In genomic region chr2:3317871-3318270, GRCh38 we compare ENCODE assay signal across 18 cellular contexts. TPM values are rescaled to one million over a fixed set of nuclear protein-coding genes. Genes with fewer than 3 reads are reported as not detected.
DNase-seq lines count a peak whose midpoint lies in the region; ATAC-seq, FAIRE-seq and TF ChIP-seq lines count a peak whose summit lies in the region.
"Had no signal": no experiment of that assay in that cellular context is flagged by ENCODE, and none has a peak within 500 bp of the region (broad histone marks: within the 10 kb centered on the region; RNA-seq: fewer than 3 reads in every experiment).

No MANE protein-coding gene starts in this region.

- H3K4me2 ChIP-seq in HepG2 (ENCODE audit: low read depth, low read length) (no peak overlapping the region), osteoblast (ENCODE audit: insufficient read depth, low read length) (no peak overlapping the region)
- H3K4me2 ChIP-seq: BLaER1 had no signal

- H3K36me3 ChIP-seq in HepG2 (replicated peaks in 1 of 2; ENCODE audit: control insufficient read depth in 1 of 2, insufficient read depth in 2 of 2, low read length in 2 of 2) (peaks cover 9 to 36% of the 10 kb centered on the region in 2 experiments), osteoblast (ENCODE audit: insufficient read depth, low read length) (no peaks in the 10 kb centered on the region), spleen (peaks cover 0 to 45% (median 0%) of the 10 kb centered on the region in 6 donors)

- intact Hi-C loops in HepG2 (cut with micrococcal nuclease; ENCODE audit: unreplicated experiment) (no loop called here), spleen (cut with DNase I; ENCODE audit: low total_unique reads) (no loop called here)

- POLR2A ChIA-PET in HepG2 (lab: Yijun Ruan, JAX): no interaction called here

- no peak for TF ChIP-seq RAD21 in HepG2 (CRISPR knock-in tag; IDR thresholded peaks at IDR 0.05)

- no peak overlapping the region for H3K4me3 Mint-ChIP-seq in endothelial cell (ENCODE audit: unreplicated experiment)
- H3K4me3 Mint-ChIP-seq: CD8-positive, alpha-beta memory T cell had no signal

- TF ChIP-seq POLR2A in HepG2 (IDR thresholded peaks at IDR 0.05; ENCODE audit: insufficient read depth in 1 of 2, low read depth in 2 of 2, low read length in 2 of 2) (no peak), spleen (IDR thresholded peaks at IDR 0.05) (no peak)

- in situ Hi-C loops in HepG2 (cut with HindIII; ENCODE audit: extremely low pct_ligation_motif_present, low pct_unique_long_range_greater_than_20kb): no loop called here

- CTCF ChIA-PET in HepG2 (lab: Yijun Ruan, JAX; ENCODE audit: low intra/inter-chr PET ratio, low total read pairs): no interaction called here

- H2AFZ ChIP-seq in HepG2 (ENCODE audit: low read length): no peak overlapping the region
- no peak overlapping the region for H2AFZ ChIP-seq in osteoblast (ENCODE audit: low read length)

- H3K4me3 ChIP-seq in HepG2 (replicated peaks in 1 of 3; ENCODE audit: insufficient read depth in 1 of 3, low read depth in 2 of 3, low read length in 3 of 3) (no peak overlapping the region), osteoblast (ENCODE audit: insufficient read depth, low read length) (no peak overlapping the region), spleen (no peak overlapping the region)
- H3K4me3 ChIP-seq: BLaER1 had no signal

- H3K4me1 Mint-ChIP-seq in endothelial cell (ENCODE audit: unreplicated experiment): peaks cover 7% of the 10 kb centered on the region

- no peak overlapping the region for H3K9ac ChIP-seq in HepG2 (ENCODE audit: insufficient read depth, low read depth, low read length)
- H3K9ac ChIP-seq: BLaER1 had no signal

- no peak for DNase-seq in HTR-8/SVneo (ENCODE audit: insufficient read length, low spot score)
- no peak for DNase-seq in HepG2 (ENCODE audit: low spot score)
- peak; percentile 46 for DNase-seq in osteoblast (ENCODE audit: insufficient read length, low spot score, missing footprints)
- DNase-seq in spleen: peak; percentile 40
- no peak for DNase-seq in endothelial cell (ENCODE audit: low spot score)
- DNase-seq in activated CD4-positive, alpha-beta T cell treated with anti-CD3 and anti-CD28 coated beads for 48 hours: no peak
- no peak for DNase-seq in RCC 7860 (ENCODE audit: low spot score)
- DNase-seq: 8988T; AML-193; Caco-2; CD8-positive, alpha-beta memory T cell; DND-41; GDM1; IMR-90 had no signal

- BruUV-seq in HepG2 (replicated peaks; lab: Mats Ljungman, UMichigan): no TSS peak

- peaks cover 4% of the 10 kb centered on the region for H3K27me3 Mint-ChIP-seq in endothelial cell (ENCODE audit: unreplicated experiment)
- H3K27me3 Mint-ChIP-seq: CD8-positive, alpha-beta memory T cell had no signal

- FAIRE-seq in HTR-8/SVneo (lab: Jason Lieb, UNC): peak; percentile 57
- FAIRE-seq in HepG2 (lab: Jason Lieb, UNC): no peak
- FAIRE-seq in RCC 7860 (lab: Jason Lieb, UNC): no peak
- FAIRE-seq: GM12892, GM19239 had no signal

- no peak overlapping the region for H3K27ac ChIP-seq in HepG2 (ENCODE audit: extremely low read length, insufficient read depth, low read length)
- H3K27ac ChIP-seq in osteoblast (ENCODE audit: low read depth, low read length): no peak overlapping the region
- no peak overlapping the region for H3K27ac ChIP-seq in spleen
- H3K27ac ChIP-seq: BLaER1, HL-60 had no signal

- WGBS in HepG2 (ENCODE audit: low lambda C conversion rate): 92% methylated on average over 6 of the region's 17 CpGs
- WGBS in spleen, 5 donors: 82 to 94% (median 85%) methylated on average over 16 to 17 of the region's 17 CpGs

- H3K9me3 Mint-ChIP-seq in endothelial cell (ENCODE audit: unreplicated experiment): no peaks in the 10 kb centered on the region
- H3K9me3 Mint-ChIP-seq: CD8-positive, alpha-beta memory T cell had no signal

- H3K4me1 ChIP-seq in HepG2 (ENCODE audit: insufficient read depth, low read length) (no peaks in the 10 kb centered on the region), osteoblast (ENCODE audit: insufficient read depth, low read length) (no peaks in the 10 kb centered on the region), spleen (peaks cover 0 to 18% (median 8%) of the 10 kb centered on the region in 6 donors)
- H3K4me1 ChIP-seq: BLaER1, Caco-2 had no signal

- peaks cover 16% of the 10 kb centered on the region for H3K79me2 ChIP-seq in HepG2 (ENCODE audit: insufficient read depth, low read length)
- peaks cover 4% of the 10 kb centered on the region for H3K79me2 ChIP-seq in osteoblast (ENCODE audit: insufficient read depth, low read length)

- no peak overlapping the region for H3K27ac Mint-ChIP-seq in endothelial cell (ENCODE audit: unreplicated experiment)

- H4K20me1 ChIP-seq in HepG2 (ENCODE audit: insufficient read depth, low read length): peaks cover 16% of the 10 kb centered on the region
- peaks cover 18% of the 10 kb centered on the region for H4K20me1 ChIP-seq in osteoblast (ENCODE audit: insufficient read depth, low read length)

- H3K36me3 Mint-ChIP-seq in endothelial cell (ENCODE audit: low read depth, unreplicated experiment): peaks cover 21% of the 10 kb centered on the region

- no peaks in the 10 kb centered on the region for H3K27me3 ChIP-seq in HepG2 (ENCODE audit: control insufficient read depth in 1 of 2, insufficient read depth in 2 of 2, low read length in 2 of 2)
- H3K27me3 ChIP-seq in osteoblast (ENCODE audit: insufficient read depth, low read length): no peaks in the 10 kb centered on the region
- H3K27me3 ChIP-seq in spleen (replicated peaks in 1 of 7): no peaks in the 10 kb centered on the region
- H3K27me3 ChIP-seq: BLaER1 had no signal

- no peak for TF ChIP-seq EP300 in HepG2 (IDR thresholded peaks at IDR 0.05; ENCODE audit: low read depth in 2 of 2, low read length in 2 of 2)
- no peak for TF ChIP-seq EP300 in HepG2 (CRISPR knock-in tag; IDR thresholded peaks at IDR 0.05; ENCODE audit: borderline replicate concordance)

- TF ChIP-seq CTCF in HepG2 (CRISPR knock-in tag; IDR thresholded peaks at IDR 0.05): no peak
- no peak for TF ChIP-seq CTCF in osteoblast (IDR thresholded peaks at IDR 0.05; ENCODE audit: extremely low read depth, low read depth, low read length)
- no peak for TF ChIP-seq CTCF in spleen (IDR thresholded peaks at IDR 0.05 in 8 of 11, conservative IDR thresholded peaks at IDR 0.05 in 3 of 11)
- no peak for TF ChIP-seq CTCF in endothelial cell (IDR thresholded peaks at IDR 0.05; ENCODE audit: unreplicated experiment)

- H3K9me3 ChIP-seq in HepG2 (ENCODE audit: low read length) (no peaks in the 10 kb centered on the region), osteoblast (ENCODE audit: low read depth, low read length) (no peaks in the 10 kb centered on the region), spleen (no peaks in the 10 kb centered on the region)
- H3K9me3 ChIP-seq: BLaER1, Caco-2 had no signal

- no peak; the same call in 2 of the 3 replicates for ATAC-seq in HepG2

TF ChIP-seq in HepG2, 621 proteins besides CTCF, POLR2A, EP300 and RAD21:
- TF ChIP-seq, protein P1, sequence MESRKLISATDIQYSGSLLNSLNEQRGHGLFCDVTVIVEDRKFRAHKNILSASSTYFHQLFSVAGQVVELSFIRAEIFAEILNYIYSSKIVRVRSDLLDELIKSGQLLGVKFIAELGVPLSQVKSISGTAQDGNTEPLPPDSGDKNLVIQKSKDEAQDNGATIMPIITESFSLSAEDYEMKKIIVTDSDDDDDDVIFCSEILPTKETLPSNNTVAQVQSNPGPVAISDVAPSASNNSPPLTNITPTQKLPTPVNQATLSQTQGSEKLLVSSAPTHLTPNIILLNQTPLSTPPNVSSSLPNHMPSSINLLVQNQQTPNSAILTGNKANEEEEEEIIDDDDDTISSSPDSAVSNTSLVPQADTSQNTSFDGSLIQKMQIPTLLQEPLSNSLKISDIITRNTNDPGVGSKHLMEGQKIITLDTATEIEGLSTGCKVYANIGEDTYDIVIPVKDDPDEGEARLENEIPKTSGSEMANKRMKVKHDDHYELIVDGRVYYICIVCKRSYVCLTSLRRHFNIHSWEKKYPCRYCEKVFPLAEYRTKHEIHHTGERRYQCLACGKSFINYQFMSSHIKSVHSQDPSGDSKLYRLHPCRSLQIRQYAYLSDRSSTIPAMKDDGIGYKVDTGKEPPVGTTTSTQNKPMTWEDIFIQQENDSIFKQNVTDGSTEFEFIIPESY (CRISPR knock-in tag; IDR thresholded peaks at IDR 0.05): peak; percentile 41; the same call in 1 of the 2 replicates
- no peak for TF ChIP-seq BCL6 (CRISPR knock-in tag; IDR thresholded peaks at IDR 0.05)

RNA-seq across cellular contexts. Expression of gene EIPR1, which starts 59.7 kb away (rescaled TPM):
- 70.0 and 92.3 TPM in 2 replicates for total RNA-seq in HepG2 (2016; rRNA removed; fragmentation: Illumina TruSeq; extraction: Trizol)
- total RNA-seq in HepG2 (2016; cell fraction: cytosol; rRNA removed; fragmentation: Illumina TruSeq; extraction: Trizol; ENCODE audit: low read depth): 45.6 and 52.4 TPM in 2 replicates
- total RNA-seq in HepG2 (2016; cell fraction: insoluble cytoplasmic fraction; rRNA removed; fragmentation: Illumina TruSeq; extraction: Trizol): 72.0 and 92.4 TPM in 2 replicates
- 79.5 and 92.1 TPM in 2 replicates for total RNA-seq in HepG2 (2016; cell fraction: membrane; rRNA removed; fragmentation: Illumina TruSeq; extraction: Trizol)
- total RNA-seq in HepG2 (2016; cell fraction: nucleus; rRNA removed; fragmentation: Illumina TruSeq; extraction: Trizol): 36.2 and 44.8 TPM in 2 replicates
- 84.5 and 96.3 TPM in 2 replicates for polyA plus RNA-seq in HepG2 (2011; rRNA removed)
- polyA plus RNA-seq in HepG2 (2011; cell fraction: cytosol; rRNA removed): 91.9 and 111 TPM in 2 replicates
- 54.6 and 61.7 TPM in 2 replicates for polyA plus RNA-seq in HepG2 (2011; cell fraction: nucleus; rRNA removed)
- polyA plus RNA-seq in HepG2 (2012): 34.2 and 39.9 TPM in 2 replicates
- 47.2 and 54.0 TPM in 2 replicates for polyA plus RNA-seq in HepG2 (2016; cell fraction: cytosol; fragmentation: Illumina TruSeq; extraction: Trizol; ENCODE audit: low read depth)
- 80.5 and 83.1 TPM in 2 replicates for polyA plus RNA-seq in HepG2 (2016; cell fraction: insoluble cytoplasmic fraction; fragmentation: Illumina TruSeq; extraction: Trizol; ENCODE audit: low read depth)
- 53.9 and 69.3 TPM in 2 replicates for polyA plus RNA-seq in HepG2 (2016; cell fraction: membrane; fragmentation: Illumina TruSeq; extraction: Trizol; ENCODE audit: low read depth)
- polyA plus RNA-seq in HepG2 (2016; cell fraction: nucleus; fragmentation: Illumina TruSeq; extraction: Trizol; ENCODE audit: insufficient read depth, low read depth): 49.2 and 51.5 TPM in 2 replicates
- 65.1 and 87.1 TPM in 2 replicates for polyA minus RNA-seq in HepG2 (2011; rRNA and poly(A)+ RNA removed; ENCODE audit: low replicate concordance)
- 27.9 and 34.1 TPM in 2 replicates for polyA minus RNA-seq in HepG2 (2011; cell fraction: cytosol; rRNA and poly(A)+ RNA removed)
- 48.4 and 54.1 TPM in 2 replicates for polyA minus RNA-seq in HepG2 (2011; cell fraction: nucleus; rRNA and poly(A)+ RNA removed)
- 16.8 and 17.7 TPM in 2 replicates for total RNA-seq in osteoblast
- total RNA-seq in spleen: 10 to 100 TPM; 16.1 to 60.1 (median 35.6) TPM
- 10 to 100 TPM; 17.0 to 25.7 (median 23.4) TPM for polyA plus RNA-seq in spleen
- total RNA-seq in endothelial cell (ENCODE audit: unreplicated experiment): 35.9 TPM

Comparison
In these comparisons a context has a peak if more than half of its experiments do, and no peak if none do; other contexts are left out.
1. DNase-seq: peak in osteoblast (single experiment) and spleen (single experiment); none in HTR-8/SVneo (single experiment), HepG2 (single experiment), endothelial cell (single experiment), activated CD4-positive, alpha-beta T cell treated with anti-CD3 and anti-CD28 coated beads for 48 hours (single experiment) and RCC 7860 (single experiment).